In genomic region chr20:53713328-53714056, GRCh38 we compare ENCODE assay signal across 16 cellular contexts.
DNase-seq lines count a peak whose midpoint lies in the region; ATAC-seq, FAIRE-seq and TF ChIP-seq lines count a peak whose summit lies in the region.
"Had no signal": no experiment of that assay in that cellular context is flagged by ENCODE, and none has a peak within 500 bp of the region (broad histone marks: within the 10 kb centered on the region; RNA-seq: fewer than 3 reads in every experiment).

No MANE protein-coding gene starts in this region.

- no peaks in the 10 kb centered on the region for H3K36me3 ChIP-seq in right lobe of liver
- H3K36me3 ChIP-seq: BLaER1 had no signal

- WGBS in right lobe of liver (ENCODE audit: insufficient coverage, low coverage, low lambda C conversion rate, missing lambda C conversion rate), result 88% methylated on average over 4 of the region's 17 CpGs

- ATAC-seq in right lobe of liver (no peak), GM18858 (IDR thresholded peaks at IDR 0.05; ENCODE audit: unreplicated experiment) (no peak)
- ATAC-seq: HCT116 had no signal

- no peak for TF ChIP-seq POLR2A in right lobe of liver (IDR thresholded peaks at IDR 0.05)
- no peak for TF ChIP-seq POLR2A in GM12892 (IDR thresholded peaks at IDR 0.05; ENCODE audit: low read depth, low read length)

- H3K36me3 Mint-ChIP-seq in dendritic cell treated with granulocyte-macrophage colony-stimulating factor and Interleukin-4, amounts not matched to agents 40 ng/mL and 50 ng/mL, for 4 days (ENCODE audit: low read depth), result no peaks in the 10 kb centered on the region

- H3K4me3 Mint-ChIP-seq in dendritic cell treated with granulocyte-macrophage colony-stimulating factor and Interleukin-4, amounts not matched to agents 40 ng/mL and 50 ng/mL, for 4 days, result no peak overlapping the region

- DNase-seq in HTR-8/SVneo (ENCODE audit: insufficient read length, low spot score), result no peak
- no peak for DNase-seq in right lobe of liver
- DNase-seq in NCI-H2227 treated with DMSO at 0.1 percent for 48 hours (lab: John Stamatoyannopoulos, UW), result no peak
- DNase-seq in GM12892 (ENCODE audit: insufficient read length), result no peak
- no peak for DNase-seq in NK-92 treated with Interleukin-12 subunit alpha and Interleukin-12 subunit beta, amount 100 ng/mL, for 24 hours (lab: John Stamatoyannopoulos, UW)
- DNase-seq: KG1, NCI-H1048, NCI-H2107, NCI-H69, PC-9, Right ventricle myocardium superior, SK-N-SH had no signal

- H3K4me3 ChIP-seq in right lobe of liver, result no peak overlapping the region
- H3K4me3 ChIP-seq: BLaER1, PC-9 had no signal

- no peaks in the 10 kb centered on the region for H3K9me3 ChIP-seq in right lobe of liver
- H3K9me3 ChIP-seq: BLaER1, SK-N-SH had no signal

- H3K9me3 Mint-ChIP-seq in dendritic cell treated with granulocyte-macrophage colony-stimulating factor and Interleukin-4, amounts not matched to agents 40 ng/mL and 50 ng/mL, for 4 days, result no peaks in the 10 kb centered on the region

- no peak for TF ChIP-seq CTCF in right lobe of liver (IDR thresholded peaks at IDR 0.05)

- H3K27me3 ChIP-seq in right lobe of liver, result no peaks in the 10 kb centered on the region
- H3K27me3 ChIP-seq: BLaER1 had no signal

- no peaks in the 10 kb centered on the region for H3K27me3 Mint-ChIP-seq in dendritic cell treated with granulocyte-macrophage colony-stimulating factor and Interleukin-4, amounts not matched to agents 40 ng/mL and 50 ng/mL, for 4 days

- H3K4me1 Mint-ChIP-seq in dendritic cell treated with granulocyte-macrophage colony-stimulating factor and Interleukin-4, amounts not matched to agents 40 ng/mL and 50 ng/mL, for 4 days (ENCODE audit: low read depth), result peaks cover 52% of the 10 kb centered on the region

- FAIRE-seq in HTR-8/SVneo (lab: Jason Lieb, UNC) (peak; percentile 52), GM12892 (lab: Jason Lieb, UNC) (no peak)

- peak overlapping the region; percentile 60 for H3K27ac Mint-ChIP-seq in dendritic cell treated with granulocyte-macrophage colony-stimulating factor and Interleukin-4, amounts not matched to agents 40 ng/mL and 50 ng/mL, for 4 days

- peaks cover 0 to 24% (median 8%) of the 10 kb centered on the region in 4 donors for H3K4me1 ChIP-seq in right lobe of liver

- peak overlapping the region in 2 of 3 donors; percentile 89 to 91 for H3K27ac ChIP-seq in right lobe of liver
- H3K27ac ChIP-seq: BLaER1, PC-9 had no signal

- intact Hi-C loops in dendritic cell treated with granulocyte-macrophage colony-stimulating factor and Interleukin-4, amounts not matched to agents 40 ng/mL and 50 ng/mL, for 4 days (cut with micrococcal nuclease), result no loop called here
- intact Hi-C loops in right lobe of liver (cut with DNase I), result loop anchor here in 1 of 2 donors (10.0 kb wide), 1 partner anchor 71 kb away; no protein-coding TSS in a partner anchor
